Comparison of ENCODE assay signal across 14 cellular contexts in genomic region chr11:76282786-76283185, GRCh38.
DNase-seq lines count a peak whose midpoint lies in the region; ATAC-seq and TF ChIP-seq lines count a peak whose summit lies in the region.
"Had no signal": no experiment of that assay in that cellular context is flagged by ENCODE, and none has a peak within 500 bp of the region (broad histone marks: within the 10 kb centered on the region; RNA-seq: fewer than 3 reads in every experiment).

No MANE protein-coding gene starts in this region.

- H3K27ac ChIP-seq in KOPT-K1 (ENCODE audit: low read depth, low read length, poor library complexity, severe bottlenecking) (peak overlapping the region; percentile 43), neural progenitor cell (no peak overlapping the region)

- TF ChIP-seq CTCF in neural progenitor cell (IDR thresholded peaks at IDR 0.05): no peak

- H3K36me3 ChIP-seq in KOPT-K1 (ENCODE audit: insufficient read depth, low read length) (no peaks in the 10 kb centered on the region), neural progenitor cell (no peaks in the 10 kb centered on the region)
- H3K36me3 ChIP-seq: HAP-1 had no signal

- H3K4me1 Mint-ChIP-seq in activated naive CD8-positive, alpha-beta T cell treated with anti-CD3 and anti-CD28 coated beads, Interleukin-2, amount 10 ng/mL, durations not matched to agents 7 days and 5 days: peaks cover 18% of the 10 kb centered on the region
- peaks cover 11% of the 10 kb centered on the region for H3K4me1 Mint-ChIP-seq in activated naive CD8-positive, alpha-beta T cell treated with anti-CD3 and anti-CD28 coated beads for 36 hours
- peaks cover 11% of the 10 kb centered on the region for H3K4me1 Mint-ChIP-seq in neural progenitor cell
- H3K4me1 Mint-ChIP-seq in activated CD4-positive, alpha-beta T cell treated with anti-CD3 and anti-CD28 coated beads for 36 hours: peaks cover 9% of the 10 kb centered on the region

- no peak overlapping the region for H3K4me2 ChIP-seq in neural progenitor cell

- H3K79me2 ChIP-seq in neural progenitor cell (ENCODE audit: low read depth): no peaks in the 10 kb centered on the region

- H3K4me3 ChIP-seq in neural progenitor cell: no peak overlapping the region
- H3K4me3 ChIP-seq: HAP-1 had no signal

- H3K27ac Mint-ChIP-seq in activated naive CD8-positive, alpha-beta T cell treated with anti-CD3 and anti-CD28 coated beads, Interleukin-2, amount 10 ng/mL, durations not matched to agents 7 days and 5 days: peak overlapping the region; percentile 31
- no peak overlapping the region for H3K27ac Mint-ChIP-seq in activated naive CD8-positive, alpha-beta T cell treated with anti-CD3 and anti-CD28 coated beads for 36 hours
- H3K27ac Mint-ChIP-seq in neural progenitor cell: peak overlapping the region; percentile 72
- H3K27ac Mint-ChIP-seq in activated CD4-positive, alpha-beta T cell treated with anti-CD3 and anti-CD28 coated beads for 36 hours: no peak overlapping the region
- H3K27ac Mint-ChIP-seq: IgD-negative memory B cell had no signal

- no peak overlapping the region for H3K9ac ChIP-seq in neural progenitor cell

- CTCF ChIA-PET in activated CD4-positive, alpha-beta T cell treated with anti-CD3 and anti-CD28 coated beads for 36 hours (lab: Charles Lee): no interaction called here

- POLR2A ChIA-PET in activated naive CD8-positive, alpha-beta T cell treated with anti-CD3 and anti-CD28 coated beads, Interleukin-2, amount 10 ng/mL, durations not matched to agents 7 days and 5 days (lab: Charles Lee): no interaction called here
- POLR2A ChIA-PET in activated CD4-positive, alpha-beta T cell treated with anti-CD3 and anti-CD28 coated beads for 36 hours (lab: Charles Lee): no interaction called here

- no peaks in the 10 kb centered on the region for H3K9me3 Mint-ChIP-seq in activated naive CD8-positive, alpha-beta T cell treated with anti-CD3 and anti-CD28 coated beads, Interleukin-2, amount 10 ng/mL, durations not matched to agents 7 days and 5 days
- no peaks in the 10 kb centered on the region for H3K9me3 Mint-ChIP-seq in activated naive CD8-positive, alpha-beta T cell treated with anti-CD3 and anti-CD28 coated beads for 36 hours
- no peaks in the 10 kb centered on the region for H3K9me3 Mint-ChIP-seq in neural progenitor cell
- H3K9me3 Mint-ChIP-seq in activated CD4-positive, alpha-beta T cell treated with anti-CD3 and anti-CD28 coated beads for 36 hours (ENCODE audit: low read depth): no peaks in the 10 kb centered on the region
- H3K9me3 Mint-ChIP-seq: CD4-positive, CD25-positive, alpha-beta regulatory T cell; CD8-positive, alpha-beta memory T cell; IgD-negative memory B cell had no signal

- no peaks in the 10 kb centered on the region for H3K36me3 Mint-ChIP-seq in activated naive CD8-positive, alpha-beta T cell treated with anti-CD3 and anti-CD28 coated beads, Interleukin-2, amount 10 ng/mL, durations not matched to agents 7 days and 5 days
- H3K36me3 Mint-ChIP-seq in activated naive CD8-positive, alpha-beta T cell treated with anti-CD3 and anti-CD28 coated beads for 36 hours: no peaks in the 10 kb centered on the region
- H3K36me3 Mint-ChIP-seq in neural progenitor cell: no peaks in the 10 kb centered on the region
- no peaks in the 10 kb centered on the region for H3K36me3 Mint-ChIP-seq in activated CD4-positive, alpha-beta T cell treated with anti-CD3 and anti-CD28 coated beads for 36 hours (ENCODE audit: low read depth)
- H3K36me3 Mint-ChIP-seq: CD4-positive, CD25-positive, alpha-beta regulatory T cell; CD8-positive, alpha-beta memory T cell; IgD-negative memory B cell had no signal

- peaks cover 7% of the 10 kb centered on the region for H3K4me1 ChIP-seq in neural progenitor cell
- H3K4me1 ChIP-seq: HAP-1 had no signal

- no peak overlapping the region for H3K4me3 Mint-ChIP-seq in activated naive CD8-positive, alpha-beta T cell treated with anti-CD3 and anti-CD28 coated beads, Interleukin-2, amount 10 ng/mL, durations not matched to agents 7 days and 5 days
- H3K4me3 Mint-ChIP-seq in activated naive CD8-positive, alpha-beta T cell treated with anti-CD3 and anti-CD28 coated beads for 36 hours: no peak overlapping the region
- no peak overlapping the region for H3K4me3 Mint-ChIP-seq in neural progenitor cell
- no peak overlapping the region for H3K4me3 Mint-ChIP-seq in activated CD4-positive, alpha-beta T cell treated with anti-CD3 and anti-CD28 coated beads for 36 hours
- H3K4me3 Mint-ChIP-seq: CD4-positive, CD25-positive, alpha-beta regulatory T cell; IgD-negative memory B cell had no signal

- H4K20me1 ChIP-seq in neural progenitor cell (ENCODE audit: low read depth): no peaks in the 10 kb centered on the region

- ATAC-seq in activated naive CD8-positive, alpha-beta T cell treated with anti-CD3 and anti-CD28 coated beads, Interleukin-2, amount 10 ng/mL, durations not matched to agents 7 days and 5 days (ENCODE audit: low read depth): no peak
- ATAC-seq in GM19351 (IDR thresholded peaks at IDR 0.05; ENCODE audit: unreplicated experiment): no peak
- ATAC-seq in activated CD4-positive, alpha-beta T cell treated with anti-CD3 and anti-CD28 coated beads for 36 hours: no peak

- H3K27me3 ChIP-seq in neural progenitor cell: no peaks in the 10 kb centered on the region

- H3K27me3 Mint-ChIP-seq in activated naive CD8-positive, alpha-beta T cell treated with anti-CD3 and anti-CD28 coated beads, Interleukin-2, amount 10 ng/mL, durations not matched to agents 7 days and 5 days: no peaks in the 10 kb centered on the region
- H3K27me3 Mint-ChIP-seq in activated naive CD8-positive, alpha-beta T cell treated with anti-CD3 and anti-CD28 coated beads for 36 hours: no peaks in the 10 kb centered on the region
- peaks cover 7% of the 10 kb centered on the region for H3K27me3 Mint-ChIP-seq in neural progenitor cell (ENCODE audit: insufficient read depth, low read depth)
- H3K27me3 Mint-ChIP-seq in activated CD4-positive, alpha-beta T cell treated with anti-CD3 and anti-CD28 coated beads for 36 hours: no peaks in the 10 kb centered on the region
- H3K27me3 Mint-ChIP-seq: CD4-positive, CD25-positive, alpha-beta regulatory T cell; IgD-negative memory B cell had no signal

- no peak for DNase-seq in activated naive CD8-positive, alpha-beta T cell treated with anti-CD3 and anti-CD28 coated beads, Interleukin-2, amount 10 ng/mL, durations not matched to agents 7 days and 5 days
- DNase-seq in activated naive CD8-positive, alpha-beta T cell treated with anti-CD3 and anti-CD28 coated beads for 36 hours: no peak
- DNase-seq in neural progenitor cell (ENCODE audit: low spot score): no peak
- DNase-seq in stimulated activated CD8-positive, alpha-beta memory T cell treated with anti-CD3 and anti-CD28 coated beads, Interleukin-4, amount 100 ng/mL, for 48 hours: no peak
- DNase-seq in activated CD4-positive, alpha-beta T cell treated with anti-CD3 and anti-CD28 coated beads for 36 hours: no peak
- DNase-seq: 8988T; C1 segment of cervical spinal cord; CD4-positive, CD25-positive, alpha-beta regulatory T cell; COR-L47 had no signal

- no peak overlapping the region for H2AFZ ChIP-seq in neural progenitor cell (replicated peaks)

- H3F3A ChIP-seq in neural progenitor cell (ENCODE audit: low read depth): no peaks in the 10 kb centered on the region

- no peaks in the 10 kb centered on the region for H3K9me3 ChIP-seq in KOPT-K1 (ENCODE audit: insufficient read depth, low read length, poor library complexity, severe bottlenecking)
- H3K9me3 ChIP-seq in neural progenitor cell (ENCODE audit: low read depth): no peaks in the 10 kb centered on the region
- H3K9me3 ChIP-seq: HAP-1 had no signal

- intact Hi-C loops in activated CD4-positive, alpha-beta T cell treated with anti-CD3 and anti-CD28 coated beads for 36 hours (cut with DNase I, micrococcal nuclease): no loop called here

Comparison
In these comparisons a context has a peak if more than half of its experiments do, and no peak if none do; other contexts are left out.
1. H3K27ac Mint-ChIP-seq: peak in activated naive CD8-positive, alpha-beta T cell treated with anti-CD3 and anti-CD28 coated beads, Interleukin-2, amount 10 ng/mL, durations not matched to agents 7 days and 5 days (single experiment) and neural progenitor cell (single experiment); none in activated naive CD8-positive, alpha-beta T cell treated with anti-CD3 and anti-CD28 coated beads for 36 hours (single experiment) and activated CD4-positive, alpha-beta T cell treated with anti-CD3 and anti-CD28 coated beads for 36 hours (single experiment).